Comparison of ENCODE assay signal across 8 cellular contexts in genomic region chr17:48259710-48260291, GRCh38.
DNase-seq lines count a peak whose midpoint lies in the region; ATAC-seq and TF ChIP-seq lines count a peak whose summit lies in the region.

No MANE protein-coding gene starts in this region.

- CTCF ChIA-PET in RWPE1 (lab: Yijun Ruan, JAX) = interaction anchor here (0.5 to 2.5 kb wide), 16 partner anchors 8 to 488 kb away, joined by 3 to 9 read pairs (median 4); no protein-coding TSS in a partner anchor

- H3K27me3 Mint-ChIP-seq in naive thymus-derived CD8-positive, alpha-beta T cell = no peaks in the 10 kb centered on the region

- DNase-seq in COLO668 (lab: John Stamatoyannopoulos, UW; ENCODE audit: unreplicated experiment) (peak; percentile 9), HL-60 (ENCODE audit: low read depth in 1 of 2, low spot score in 1 of 2) (peak in 1 of 2 experiments; percentile 10), RWPE1 (ENCODE audit: low spot score) (peak; percentile 34), iPS DF 19.7 (ENCODE audit: low read depth, low spot score) (peak; percentile 30)
- DNase-seq in effector CD4-positive, alpha-beta T cell = no peak
- DNase-seq in naive thymus-derived CD8-positive, alpha-beta T cell = no peak

- no peaks in the 10 kb centered on the region for H3K9me3 Mint-ChIP-seq in naive thymus-derived CD8-positive, alpha-beta T cell

- H3K27ac ChIP-seq in HL-60 (replicated peaks) (no peak overlapping the region), RWPE1 (no peak overlapping the region)

- H3K27me3 ChIP-seq in HL-60 (ENCODE audit: insufficient read depth, poor library complexity, severe bottlenecking) = peaks cover 24% of the 10 kb centered on the region

- H3K36me3 Mint-ChIP-seq in naive thymus-derived CD8-positive, alpha-beta T cell = peaks cover 0 to 51% (median 6%) of the 10 kb centered on the region in 3 donors

- H3K27ac Mint-ChIP-seq in naive thymus-derived CD8-positive, alpha-beta T cell = no peak overlapping the region

- H3K4me1 Mint-ChIP-seq in naive thymus-derived CD8-positive, alpha-beta T cell = peaks cover 5 to 14% (median 10%) of the 10 kb centered on the region in 4 donors

- H3K4me3 ChIP-seq in HL-60 (replicated peaks; ENCODE audit: insufficient read depth, low read length) = no peak overlapping the region

- ATAC-seq in HG03342 (IDR thresholded peaks at IDR 0.05; ENCODE audit: unreplicated experiment) (no peak), GM18858 (IDR thresholded peaks at IDR 0.05; ENCODE audit: unreplicated experiment) (no peak)
- ATAC-seq in naive thymus-derived CD8-positive, alpha-beta T cell = no peak

- POLR2A ChIA-PET in RWPE1 (lab: Yijun Ruan, JAX; ENCODE audit: low non-redundant PET) = no interaction called here
- POLR2A ChIA-PET in naive thymus-derived CD8-positive, alpha-beta T cell (lab: Charles Lee) = no interaction called here

- H3K4me3 Mint-ChIP-seq in naive thymus-derived CD8-positive, alpha-beta T cell = no peak overlapping the region

- TF ChIP-seq CTCF in HL-60 (IDR thresholded peaks at IDR 0.05; ENCODE audit: insufficient read depth, low read length) (peak; percentile 12), RWPE1 (conservative IDR thresholded peaks at IDR 0.05; ENCODE audit: low read depth) (peak; percentile 77)

Comparison
In these comparisons a context has a peak if more than half of its experiments do, and no peak if none do; other contexts are left out.
1. DNase-seq: peak in COLO668 (single experiment), RWPE1 (single experiment) and iPS DF 19.7 (single experiment); none in effector CD4-positive, alpha-beta T cell (single experiment) and naive thymus-derived CD8-positive, alpha-beta T cell (0 of 10).